8 cellular contexts compared by ENCODE assay signal in genomic region chr4:128782076-128782715, GRCh38. TPM values are rescaled to one million over a fixed set of nuclear protein-coding genes. Genes with fewer than 3 reads are reported as not detected.
DNase-seq lines count a peak whose midpoint lies in the region; ATAC-seq and TF ChIP-seq lines count a peak whose summit lies in the region.

No MANE protein-coding gene starts in this region.

- H3K27ac ChIP-seq in ovary = no peak overlapping the region

- intact Hi-C loops in Right ventricle myocardium superior (cut with DNase I) (no loop called here), ovary (cut with DNase I) (no loop called here)

- ATAC-seq in HG02678 (IDR thresholded peaks at IDR 0.05; ENCODE audit: unreplicated experiment) = peak; percentile 83
- peak; percentile 87 for ATAC-seq in Right ventricle myocardium superior (ENCODE audit: poor library complexity)
- ATAC-seq in GM19328 (IDR thresholded peaks at IDR 0.05; ENCODE audit: unreplicated experiment) = no peak

- peak; percentile 20 for DNase-seq in ELF-1 (ENCODE audit: low read depth, low spot score)
- DNase-seq in activated CD4-positive, alpha-beta T cell treated with anti-CD3 and anti-CD28 coated beads, Interleukin-2, amount 50 U/mL, for 48 hours = peak; percentile 48 to 49
- peak; percentile 53 for DNase-seq in Right ventricle myocardium superior
- DNase-seq in stimulated activated CD4-positive, alpha-beta T cell treated with anti-CD3 and anti-CD28 coated beads, Interleukin-4, amount 100 ng/mL, for 24 hours = peak; percentile 62
- no peak for DNase-seq in SK-N-DZ (ENCODE audit: low spot score)
- DNase-seq in ovary = no peak

- no peaks in the 10 kb centered on the region for H3K9me3 ChIP-seq in ovary

- no peak for TF ChIP-seq POLR2A in ovary (IDR thresholded peaks at IDR 0.05)

- no peak for TF ChIP-seq CTCF in ovary (IDR thresholded peaks at IDR 0.05)

- no peak overlapping the region for H3K4me3 ChIP-seq in ovary

- H3K36me3 ChIP-seq in ovary = no peaks in the 10 kb centered on the region

- H3K27me3 ChIP-seq in ovary = no peaks in the 10 kb centered on the region

- WGBS in ovary, 3 donors = 90 to 97% (median 95%) methylated on average over 3 of the region's 3 CpGs

- H3K4me1 ChIP-seq in ovary (ENCODE audit: insufficient read depth) = no peaks in the 10 kb centered on the region

- no peak for TF ChIP-seq EP300 in ovary (IDR thresholded peaks at IDR 0.05)

RNA-seq across cellular contexts. Expression of gene JADE1, which starts 27.3 kb away (rescaled TPM):
- total RNA-seq in Right ventricle myocardium superior (26.0 TPM), ovary (10 to 100 TPM; 27.3 to 48.6 (median 37.5) TPM)
- polyA plus RNA-seq in SK-N-DZ (2014; cell fraction: cytosol; rRNA removed) = 19.5 and 23.8 TPM in 2 replicates
- polyA plus RNA-seq in SK-N-DZ (2014; cell fraction: nucleus; rRNA removed) = 15.8 and 19.6 TPM in 2 replicates
- polyA plus RNA-seq in ovary = 10 to 100 TPM; 21.3 to 24.8 TPM

Comparison
In these comparisons a context has a peak if more than half of its experiments do, and no peak if none do; other contexts are left out.
1. DNase-seq: peak in ELF-1 (single experiment), activated CD4-positive, alpha-beta T cell treated with anti-CD3 and anti-CD28 coated beads, Interleukin-2, amount 50 U/mL, for 48 hours (2 of 2), Right ventricle myocardium superior (single experiment) and stimulated activated CD4-positive, alpha-beta T cell treated with anti-CD3 and anti-CD28 coated beads, Interleukin-4, amount 100 ng/mL, for 24 hours (single experiment); none in SK-N-DZ (single experiment) and ovary (0 of 5).